17 cellular contexts compared by ENCODE assay signal in the genomic region with DNA sequence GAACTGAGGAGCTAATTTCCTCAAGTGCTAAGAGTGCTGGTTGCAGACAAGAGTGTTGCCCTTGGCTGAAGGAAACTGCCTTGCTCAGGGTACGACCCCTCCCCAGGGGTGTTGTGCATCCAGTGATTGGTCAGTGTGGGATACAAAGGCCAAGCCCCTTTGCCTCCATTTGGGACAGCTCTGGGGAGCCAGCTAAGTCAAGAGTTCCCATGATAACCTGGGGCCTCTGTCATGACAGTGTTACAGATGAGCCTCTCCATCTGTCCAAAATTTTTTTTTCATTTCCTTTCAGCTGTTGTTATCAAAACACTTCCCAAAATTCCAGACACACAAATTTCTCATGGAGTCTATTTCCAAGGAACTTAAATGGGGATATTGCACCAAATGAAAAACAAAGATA.
DNase-seq lines count a peak whose midpoint lies in the region; ATAC-seq, FAIRE-seq and TF ChIP-seq lines count a peak whose summit lies in the region.
"Had no signal": no experiment of that assay in that cellular context is flagged by ENCODE, and none has a peak within 500 bp of the region (broad histone marks: within the 10 kb centered on the region; RNA-seq: fewer than 3 reads in every experiment).

No MANE protein-coding gene starts in this region.

- in situ Hi-C loops in HepG2 (cut with HindIII; ENCODE audit: extremely low pct_ligation_motif_present, low pct_unique_long_range_greater_than_20kb), result no loop called here

- no peak for TF ChIP-seq EP300 in HepG2 (IDR thresholded peaks at IDR 0.05; ENCODE audit: low read depth in 2 of 2, low read length in 2 of 2)
- no peak for TF ChIP-seq EP300 in HepG2 (CRISPR knock-in tag; IDR thresholded peaks at IDR 0.05; ENCODE audit: borderline replicate concordance)

- H3K4me2 ChIP-seq in HepG2 (ENCODE audit: low read depth, low read length) (no peak overlapping the region), trophoblast cell (ENCODE audit: low read length) (no peak overlapping the region)
- H3K4me2 ChIP-seq: BLaER1 treated with 17β-estradiol and CSF1 and Interleukin-3, amounts not matched to agents 10 nM and 100 nM had no signal

- H2AFZ ChIP-seq in HepG2 (ENCODE audit: low read length) (no peak overlapping the region), trophoblast cell (ENCODE audit: insufficient read depth, low read length, poor library complexity) (no peak overlapping the region)

- TF ChIP-seq POLR2A in HepG2 (IDR thresholded peaks at IDR 0.05; ENCODE audit: insufficient read depth in 1 of 2, low read depth in 2 of 2, low read length in 2 of 2), result no peak

- CTCF ChIA-PET in HepG2 (lab: Yijun Ruan, JAX; ENCODE audit: low intra/inter-chr PET ratio, low total read pairs) (no interaction called here), A673 (lab: Charles Lee) (no interaction called here)

- no peaks in the 10 kb centered on the region for H3K36me3 ChIP-seq in liver (ENCODE audit: control insufficient read depth in 4 of 4, insufficient read depth in 3 of 4, low read depth in 1 of 4, low read length in 3 of 4)
- no peaks in the 10 kb centered on the region for H3K36me3 ChIP-seq in HepG2 (replicated peaks in 1 of 2; ENCODE audit: control insufficient read depth in 1 of 2, insufficient read depth in 2 of 2, low read length in 2 of 2)
- H3K36me3 ChIP-seq in trophoblast cell (ENCODE audit: control insufficient read depth in 1 of 2, insufficient read depth in 2 of 2, low read length in 2 of 2), result no peaks in the 10 kb centered on the region
- no peaks in the 10 kb centered on the region for H3K36me3 ChIP-seq in A673 (ENCODE audit: insufficient read depth, low read length, poor library complexity, severe bottlenecking)
- H3K36me3 ChIP-seq: BLaER1 treated with 17β-estradiol and CSF1 and Interleukin-3, amounts not matched to agents 10 nM and 100 nM had no signal

- H3K27me3 Mint-ChIP-seq in glutamatergic neuron (ENCODE audit: unreplicated experiment), result peaks cover 1% of the 10 kb centered on the region
- H3K27me3 Mint-ChIP-seq: CD4-positive, CD25-positive, alpha-beta regulatory T cell had no signal

- H2BK120ac ChIP-seq in trophoblast cell (ENCODE audit: insufficient read depth, low read length, poor library complexity), result no peak overlapping the region

- intact Hi-C loops in HepG2 (cut with micrococcal nuclease; ENCODE audit: unreplicated experiment), result no loop called here
- intact Hi-C loops in A673 (cut with micrococcal nuclease; ENCODE audit: unreplicated experiment), result no loop called here

- H3K36me3 Mint-ChIP-seq in glutamatergic neuron (ENCODE audit: unreplicated experiment), result peaks cover 5% of the 10 kb centered on the region
- H3K36me3 Mint-ChIP-seq: CD4-positive, CD25-positive, alpha-beta regulatory T cell had no signal

- H3K4me1 ChIP-seq in liver (ENCODE audit: control insufficient read depth in 4 of 4, insufficient read depth in 4 of 4, low read length in 3 of 4) (no peaks in the 10 kb centered on the region), HepG2 (ENCODE audit: insufficient read depth, low read length) (no peaks in the 10 kb centered on the region), trophoblast cell (ENCODE audit: control insufficient read depth in 1 of 2, insufficient read depth in 2 of 2, low read length in 2 of 2) (peaks cover 0 to 2% of the 10 kb centered on the region in 2 experiments), A673 (ENCODE audit: insufficient read depth, low read length, poor library complexity, severe bottlenecking) (no peaks in the 10 kb centered on the region)
- H3K4me1 ChIP-seq: BLaER1 treated with 17β-estradiol and CSF1 and Interleukin-3, amounts not matched to agents 10 nM and 100 nM had no signal

- no peak overlapping the region for H3K4ac ChIP-seq in trophoblast cell (ENCODE audit: low read depth, low read length)

- no peak overlapping the region for H2BK12ac ChIP-seq in trophoblast cell (ENCODE audit: low read length)

- H3K9ac ChIP-seq in liver (ENCODE audit: low read depth in 1 of 2, low read length in 2 of 2), result no peak overlapping the region
- no peak overlapping the region for H3K9ac ChIP-seq in HepG2 (ENCODE audit: insufficient read depth, low read depth, low read length)
- H3K9ac ChIP-seq in trophoblast cell (ENCODE audit: low read length), result no peak overlapping the region
- H3K9ac ChIP-seq: BLaER1 treated with 17β-estradiol and CSF1 and Interleukin-3, amounts not matched to agents 10 nM and 100 nM had no signal

- no peak overlapping the region for H3K27ac Mint-ChIP-seq in glutamatergic neuron (ENCODE audit: unreplicated experiment)
- H3K27ac Mint-ChIP-seq: CD4-positive, CD25-positive, alpha-beta regulatory T cell had no signal

- TF ChIP-seq RAD21 in liver (IDR thresholded peaks at IDR 0.05) (no peak), HepG2 (CRISPR knock-in tag; IDR thresholded peaks at IDR 0.05) (no peak)

- DNase-seq in HepG2 (ENCODE audit: low spot score) (no peak), glutamatergic neuron (peak; percentile 21), trophoblast cell (no peak), A673 (ENCODE audit: low spot score) (no peak), NAMALWA (ENCODE audit: low spot score) (no peak)
- DNase-seq: 8988T; ACHN; CD4-positive, CD25-positive, alpha-beta regulatory T cell; DMS53; GF-D8; H9 had no signal

- no peak overlapping the region for H3K4me3 ChIP-seq in liver (ENCODE audit: low read depth in 1 of 3, low read length in 3 of 3)
- no peak overlapping the region for H3K4me3 ChIP-seq in HepG2 (replicated peaks in 1 of 3; ENCODE audit: insufficient read depth in 1 of 3, low read depth in 2 of 3, low read length in 3 of 3)
- no peak overlapping the region for H3K4me3 ChIP-seq in trophoblast cell (ENCODE audit: low read depth, low read length)
- no peak overlapping the region for H3K4me3 ChIP-seq in A673 (ENCODE audit: low read depth, low read length, poor library complexity, severe bottlenecking)
- H3K4me3 ChIP-seq: BLaER1 treated with 17β-estradiol and CSF1 and Interleukin-3, amounts not matched to agents 10 nM and 100 nM; K562 had no signal

- H4K20me1 ChIP-seq in HepG2 (ENCODE audit: insufficient read depth, low read length), result no peaks in the 10 kb centered on the region
- H4K20me1 ChIP-seq: BLaER1 treated with 17β-estradiol and CSF1 and Interleukin-3, amounts not matched to agents 10 nM and 100 nM had no signal

- H3K9me3 ChIP-seq in liver (ENCODE audit: control insufficient read depth in 4 of 4, low read length in 3 of 4) (no peaks in the 10 kb centered on the region), HepG2 (ENCODE audit: low read length) (no peaks in the 10 kb centered on the region), trophoblast cell (ENCODE audit: insufficient read depth, low read depth, low read length) (no peaks in the 10 kb centered on the region), A673 (ENCODE audit: low read depth, low read length, poor library complexity, severe bottlenecking) (no peaks in the 10 kb centered on the region)

- H2BK5ac ChIP-seq in trophoblast cell (ENCODE audit: low read depth, low read length, poor library complexity), result no peak overlapping the region

- no peak overlapping the region for H2AK5ac ChIP-seq in trophoblast cell (ENCODE audit: low read length)

- no peak overlapping the region for H4K8ac ChIP-seq in trophoblast cell (ENCODE audit: low read depth, low read length)

- TF ChIP-seq CTCF in liver (IDR thresholded peaks at IDR 0.05; ENCODE audit: low read depth, low read length, missing input control) (no peak), HepG2 (CRISPR knock-in tag; IDR thresholded peaks at IDR 0.05) (no peak), glutamatergic neuron (IDR thresholded peaks at IDR 0.05; ENCODE audit: partially characterized antibody, unreplicated experiment) (no peak), A673 (conservative IDR thresholded peaks at IDR 0.05; ENCODE audit: low read depth, low read length) (no peak)

- ATAC-seq in HepG2 (no peak), HG02571 (IDR thresholded peaks at IDR 0.05; ENCODE audit: unreplicated experiment) (no peak)
- ATAC-seq: K562 had no signal

- H3K27ac ChIP-seq in liver (ENCODE audit: low read depth in 1 of 2, low read length in 2 of 2) (no peak overlapping the region), HepG2 (ENCODE audit: extremely low read length, insufficient read depth, low read length) (no peak overlapping the region), trophoblast cell (ENCODE audit: low read depth, low read length) (no peak overlapping the region), A673 (ENCODE audit: low read depth, low read length, poor library complexity, severe bottlenecking) (no peak overlapping the region)
- H3K27ac ChIP-seq: BLaER1 treated with 17β-estradiol and CSF1 and Interleukin-3, amounts not matched to agents 10 nM and 100 nM; HL-60 had no signal

- peaks cover 14% of the 10 kb centered on the region for H3K4me1 Mint-ChIP-seq in glutamatergic neuron (ENCODE audit: low read depth, unreplicated experiment)
- H3K4me1 Mint-ChIP-seq: CD4-positive, CD25-positive, alpha-beta regulatory T cell had no signal

- H4K12ac ChIP-seq in trophoblast cell (ENCODE audit: low read depth, low read length), result no peak overlapping the region

- H3K14ac ChIP-seq in trophoblast cell (ENCODE audit: low read length), result no peak overlapping the region

- H4K91ac ChIP-seq in trophoblast cell (ENCODE audit: low read depth, low read length), result no peak overlapping the region

- WGBS in liver, result 61% methylated on average over 1 of the region's 1 CpG
- WGBS in HepG2 (ENCODE audit: low lambda C conversion rate), result 86% methylated on average over 1 of the region's 1 CpG
- no CpG with 5 or more reads among the region's 1 CpG for WGBS in trophoblast cell (ENCODE audit: extremely low coverage, insufficient coverage, insufficient read length)

- BruUV-seq in HepG2 (replicated peaks; lab: Mats Ljungman, UMichigan) (no TSS peak), A673 (replicated peaks; lab: Mats Ljungman, UMichigan) (no TSS peak)

- no peak overlapping the region for H3K18ac ChIP-seq in trophoblast cell (ENCODE audit: low read length)

- no peaks in the 10 kb centered on the region for H3K79me2 ChIP-seq in HepG2 (ENCODE audit: insufficient read depth, low read length)
- no peaks in the 10 kb centered on the region for H3K79me2 ChIP-seq in trophoblast cell (ENCODE audit: control insufficient read depth, insufficient read depth, low read length, poor library complexity)

- POLR2A ChIA-PET in HepG2 (lab: Yijun Ruan, JAX) (no interaction called here), A673 (lab: Charles Lee; ENCODE audit: low non-redundant PET) (no interaction called here)

- no peaks in the 10 kb centered on the region for H3K9me3 Mint-ChIP-seq in glutamatergic neuron (ENCODE audit: unreplicated experiment)

- H3K27me3 ChIP-seq in liver (ENCODE audit: control insufficient read depth in 4 of 4, insufficient read depth in 4 of 4, low read length in 3 of 4) (peaks cover 0 to 2% (median 0%) of the 10 kb centered on the region in 4 donors), HepG2 (ENCODE audit: control insufficient read depth in 1 of 2, insufficient read depth in 2 of 2, low read length in 2 of 2) (no peaks in the 10 kb centered on the region), trophoblast cell (ENCODE audit: insufficient read depth, low read length) (no peaks in the 10 kb centered on the region), A673 (replicated peaks; ENCODE audit: insufficient read depth, low read depth, low read length, poor library complexity) (no peaks in the 10 kb centered on the region)
- H3K27me3 ChIP-seq: BLaER1 treated with 17β-estradiol and CSF1 and Interleukin-3, amounts not matched to agents 10 nM and 100 nM had no signal

- no peaks in the 10 kb centered on the region for H3K79me1 ChIP-seq in trophoblast cell (ENCODE audit: low read length)

- no peak overlapping the region for H3K4me3 Mint-ChIP-seq in glutamatergic neuron (ENCODE audit: unreplicated experiment)
- H3K4me3 Mint-ChIP-seq: CD4-positive, CD25-positive, alpha-beta regulatory T cell; H9 had no signal

- FAIRE-seq in HepG2 (lab: Jason Lieb, UNC), result no peak
- FAIRE-seq: GM19239, K562 had no signal

- peak overlapping the region; percentile 83 for H3K23ac ChIP-seq in trophoblast cell (ENCODE audit: low read length)
